Comparison of ENCODE assay signal across 32 cellular contexts in the genomic region with DNA sequence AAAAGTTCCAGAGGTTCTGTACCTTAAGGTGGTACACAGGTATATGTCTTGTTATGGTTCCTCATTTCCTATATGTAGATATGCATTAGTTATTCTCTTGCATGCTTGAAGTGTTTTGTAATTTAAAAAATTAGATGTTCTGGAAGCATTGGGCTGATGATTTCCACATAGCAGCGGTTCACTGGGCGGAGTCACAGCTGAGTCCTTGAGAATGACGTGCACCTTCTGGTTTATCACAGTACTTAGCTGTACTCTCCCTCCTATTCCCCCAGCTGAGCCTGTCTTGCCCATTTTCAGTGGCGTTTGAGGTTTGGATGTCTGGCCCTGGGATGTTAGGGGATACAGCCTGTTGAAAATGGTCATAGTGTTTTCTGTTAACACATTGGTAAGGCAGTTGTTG.
DNase-seq lines count a peak whose midpoint lies in the region; ATAC-seq, FAIRE-seq and TF ChIP-seq lines count a peak whose summit lies in the region.
"Had no signal": no experiment of that assay in that cellular context is flagged by ENCODE, and none has a peak within 500 bp of the region (broad histone marks: within the 10 kb centered on the region; RNA-seq: fewer than 3 reads in every experiment).

No MANE protein-coding gene starts in this region.

- H3K9me3 ChIP-seq in HepG2 (ENCODE audit: low read length), result no peaks in the 10 kb centered on the region
- H3K9me3 ChIP-seq in right lobe of liver, result no peaks in the 10 kb centered on the region
- no peaks in the 10 kb centered on the region for H3K9me3 ChIP-seq in right cardiac atrium (ENCODE audit: control insufficient read depth, low read length)
- no peaks in the 10 kb centered on the region for H3K9me3 ChIP-seq in tibial artery
- H3K9me3 ChIP-seq: A549, gastrocnemius medialis, suprapubic skin, vagina had no signal

- DNase-seq in HepG2 (ENCODE audit: low spot score) (no peak), right lobe of liver (no peak), epithelial cell of esophagus (ENCODE audit: low read depth) (peak; percentile 2), right cardiac atrium (peak in 2 of 3 donors; percentile 24 to 66), type B pancreatic cell (ENCODE audit: extremely low spot score, unreplicated experiment) (no peak), tibial artery (no peak)
- DNase-seq in activated naive CD4-positive, alpha-beta T cell treated with anti-CD3 and anti-CD28 coated beads, Interleukin-2, amount 10 ng/mL, durations not matched to agents 7 days and 5 days, result no peak
- DNase-seq in activated T-helper 1 cell treated with anti-CD3 and anti-CD28 coated beads, Interleukin-12 subunit alpha, Interleukin-12 subunit beta, Interleukin-2, Interleukin-4 antibody, amounts not matched to agents 30 ng/mL and 10 ng/mL and 1 ng/mL, durations not matched to agents 14 hours and 24 hours and 36 hours (ENCODE audit: low spot score), result no peak
- DNase-seq: activated CD4-positive, alpha-beta T cell treated with anti-CD3 and anti-CD28 coated beads, Interleukin-2, amount 10 ng/mL, durations not matched to agents 24 days and 14 days; activated naive CD4-positive, alpha-beta T cell treated with Interleukin-2 at 50 U/mL for 16 hours; activated T-cell treated with anti-CD3 and anti-CD28 coated beads, Interleukin-2, amount 50 U/mL, for 48 hours; amygdala; CD8-positive, alpha-beta T cell; gastrocnemius medialis; hippocampal formation; left colon; NCI-H2081; NCI-H345; NCI-H774; PC-9; SIG-M5; stimulated activated CD4-positive, alpha-beta T cell treated with anti-CD3 and anti-CD28 coated beads, Interleukin-15, amount 100 ng/mL, for 24 hours; stimulated activated naive B cell treated with anti-CD40 and anti-IgM and Interleukin-4, amounts not matched to agents 10 μg/mL and 1 μg/mL and 100 μg/mL, for 72 hours; SW 1271; T1000 had no signal

- TF ChIP-seq RAD21 in HepG2 (CRISPR knock-in tag; IDR thresholded peaks at IDR 0.05), result no peak

- no peak overlapping the region for H3K9ac ChIP-seq in HepG2 (ENCODE audit: insufficient read depth, low read depth, low read length)
- H3K9ac ChIP-seq: neural progenitor cell had no signal

- H3K36me3 ChIP-seq in HepG2 (replicated peaks in 1 of 2; ENCODE audit: control insufficient read depth in 1 of 2, insufficient read depth in 2 of 2, low read length in 2 of 2) (no peaks in the 10 kb centered on the region), right lobe of liver (no peaks in the 10 kb centered on the region), tibial artery (peaks cover 0 to 6% (median 0%) of the 10 kb centered on the region in 3 donors)
- H3K36me3 ChIP-seq: gastrocnemius medialis, neural progenitor cell, suprapubic skin, vagina had no signal

- H3K36me3 Mint-ChIP-seq in activated naive CD4-positive, alpha-beta T cell treated with anti-CD3 and anti-CD28 coated beads, Interleukin-2, amount 10 ng/mL, durations not matched to agents 7 days and 5 days, result no peaks in the 10 kb centered on the region
- no peaks in the 10 kb centered on the region for H3K36me3 Mint-ChIP-seq in activated T-helper 1 cell treated with anti-CD3 and anti-CD28 coated beads, Interleukin-12 subunit alpha, Interleukin-12 subunit beta, Interleukin-2, Interleukin-4 antibody, amounts not matched to agents 30 ng/mL and 10 ng/mL and 1 ng/mL, durations not matched to agents 14 hours and 24 hours and 36 hours (ENCODE audit: low read depth)
- peaks cover 6% of the 10 kb centered on the region for H3K36me3 Mint-ChIP-seq in type B pancreatic cell
- H3K36me3 Mint-ChIP-seq: neural progenitor cell had no signal

- 75% methylated on average over 4 of the region's 4 CpGs for WGBS in HepG2 (ENCODE audit: low lambda C conversion rate)
- WGBS in right lobe of liver (ENCODE audit: insufficient coverage, low coverage, low lambda C conversion rate, missing lambda C conversion rate), result 90% methylated on average over 2 of the region's 4 CpGs
- 77% methylated on average over 4 of the region's 4 CpGs for WGBS in right cardiac atrium

- no peak overlapping the region for H3K4me2 ChIP-seq in HepG2 (ENCODE audit: low read depth, low read length)
- H3K4me2 ChIP-seq: A549, neural progenitor cell, PC-9 had no signal

- H3K27me3 ChIP-seq in HepG2 (ENCODE audit: control insufficient read depth in 1 of 2, insufficient read depth in 2 of 2, low read length in 2 of 2) (no peaks in the 10 kb centered on the region), right lobe of liver (no peaks in the 10 kb centered on the region), right cardiac atrium (ENCODE audit: control insufficient read depth, insufficient read depth) (no peaks in the 10 kb centered on the region), tibial artery (no peaks in the 10 kb centered on the region)
- H3K27me3 ChIP-seq: gastrocnemius medialis, neural progenitor cell, suprapubic skin, vagina had no signal

- H3K27ac ChIP-seq in HepG2 (ENCODE audit: extremely low read length, insufficient read depth, low read length) (no peak overlapping the region), right lobe of liver (no peak overlapping the region), right cardiac atrium (ENCODE audit: low read length) (no peak overlapping the region), tibial artery (no peak overlapping the region)
- H3K27ac ChIP-seq: A549, gastrocnemius medialis, neural progenitor cell, PC-9, suprapubic skin, vagina had no signal

- intact Hi-C loops in HepG2 (cut with micrococcal nuclease; ENCODE audit: unreplicated experiment), result no loop called here
- intact Hi-C loops in right lobe of liver (cut with DNase I), result no loop called here
- intact Hi-C loops in right cardiac atrium (cut with DNase I), result no loop called here
- intact Hi-C loops in activated T-helper 1 cell treated with anti-CD3 and anti-CD28 coated beads, Interleukin-12 subunit alpha, Interleukin-12 subunit beta, Interleukin-2, Interleukin-4 antibody, amounts not matched to agents 30 ng/mL and 10 ng/mL and 1 ng/mL, durations not matched to agents 14 hours and 24 hours and 36 hours (cut with micrococcal nuclease), result no loop called here
- intact Hi-C loops in tibial artery (cut with DNase I; ENCODE audit: low total_unique reads), result no loop called here

- H3K27me3 Mint-ChIP-seq in activated naive CD4-positive, alpha-beta T cell treated with anti-CD3 and anti-CD28 coated beads, Interleukin-2, amount 10 ng/mL, durations not matched to agents 7 days and 5 days, result no peaks in the 10 kb centered on the region
- no peaks in the 10 kb centered on the region for H3K27me3 Mint-ChIP-seq in activated T-helper 1 cell treated with anti-CD3 and anti-CD28 coated beads, Interleukin-12 subunit alpha, Interleukin-12 subunit beta, Interleukin-2, Interleukin-4 antibody, amounts not matched to agents 30 ng/mL and 10 ng/mL and 1 ng/mL, durations not matched to agents 14 hours and 24 hours and 36 hours (ENCODE audit: insufficient read depth)
- no peaks in the 10 kb centered on the region for H3K27me3 Mint-ChIP-seq in type B pancreatic cell
- H3K27me3 Mint-ChIP-seq: activated CD4-positive, alpha-beta T cell treated with anti-CD3 and anti-CD28 coated beads, Interleukin-2, amount 10 ng/mL, durations not matched to agents 24 days and 14 days; B cell; memory B cell; stimulated activated naive B cell treated with anti-CD40 and anti-IgM and Interleukin-4, amounts not matched to agents 10 μg/mL and 1 μg/mL and 100 μg/mL, for 72 hours had no signal

- H3K27ac Mint-ChIP-seq in activated naive CD4-positive, alpha-beta T cell treated with anti-CD3 and anti-CD28 coated beads, Interleukin-2, amount 10 ng/mL, durations not matched to agents 7 days and 5 days, result no peak overlapping the region
- H3K27ac Mint-ChIP-seq in activated T-helper 1 cell treated with anti-CD3 and anti-CD28 coated beads, Interleukin-12 subunit alpha, Interleukin-12 subunit beta, Interleukin-2, Interleukin-4 antibody, amounts not matched to agents 30 ng/mL and 10 ng/mL and 1 ng/mL, durations not matched to agents 14 hours and 24 hours and 36 hours, result no peak overlapping the region
- H3K27ac Mint-ChIP-seq in type B pancreatic cell, result no peak overlapping the region
- H3K27ac Mint-ChIP-seq: activated CD4-positive, alpha-beta T cell treated with anti-CD3 and anti-CD28 coated beads, Interleukin-2, amount 10 ng/mL, durations not matched to agents 24 days and 14 days; B cell; CD8-positive, alpha-beta T cell; memory B cell; neural progenitor cell; stimulated activated naive B cell treated with anti-CD40 and anti-IgM and Interleukin-4, amounts not matched to agents 10 μg/mL and 1 μg/mL and 100 μg/mL, for 72 hours had no signal

- POLR2A ChIA-PET in HepG2 (lab: Yijun Ruan, JAX), result no interaction called here

- H4K20me1 ChIP-seq in HepG2 (ENCODE audit: insufficient read depth, low read length), result no peaks in the 10 kb centered on the region

- H3K4me1 ChIP-seq in HepG2 (ENCODE audit: insufficient read depth, low read length), result no peaks in the 10 kb centered on the region
- H3K4me1 ChIP-seq in right lobe of liver, result no peaks in the 10 kb centered on the region
- H3K4me1 ChIP-seq in right cardiac atrium (ENCODE audit: control insufficient read depth, insufficient read depth, low read length), result no peaks in the 10 kb centered on the region
- H3K4me1 ChIP-seq in tibial artery, result no peaks in the 10 kb centered on the region
- H3K4me1 ChIP-seq: A549, gastrocnemius medialis, neural progenitor cell had no signal

- TF ChIP-seq CTCF in HepG2 (CRISPR knock-in tag; IDR thresholded peaks at IDR 0.05) (no peak), right lobe of liver (IDR thresholded peaks at IDR 0.05) (no peak), epithelial cell of esophagus (IDR thresholded peaks at IDR 0.05; ENCODE audit: insufficient read depth, low read depth, low read length, missing control alignments) (no peak), type B pancreatic cell (conservative IDR thresholded peaks at IDR 0.05) (no peak), tibial artery (IDR thresholded peaks at IDR 0.05) (no peak)

- no peak overlapping the region for H3K4me3 ChIP-seq in HepG2 (replicated peaks in 1 of 3; ENCODE audit: insufficient read depth in 1 of 3, low read depth in 2 of 3, low read length in 3 of 3)
- H3K4me3 ChIP-seq in right lobe of liver, result no peak overlapping the region
- no peak overlapping the region for H3K4me3 ChIP-seq in epithelial cell of esophagus (ENCODE audit: low read length)
- H3K4me3 ChIP-seq in right cardiac atrium (ENCODE audit: low read length), result no peak overlapping the region
- no peak overlapping the region for H3K4me3 ChIP-seq in tibial artery
- H3K4me3 ChIP-seq: A549, gastrocnemius medialis, neural progenitor cell, PC-9, suprapubic skin, vagina had no signal

- H3K4me1 Mint-ChIP-seq in activated naive CD4-positive, alpha-beta T cell treated with anti-CD3 and anti-CD28 coated beads, Interleukin-2, amount 10 ng/mL, durations not matched to agents 7 days and 5 days, result no peaks in the 10 kb centered on the region
- H3K4me1 Mint-ChIP-seq in activated T-helper 1 cell treated with anti-CD3 and anti-CD28 coated beads, Interleukin-12 subunit alpha, Interleukin-12 subunit beta, Interleukin-2, Interleukin-4 antibody, amounts not matched to agents 30 ng/mL and 10 ng/mL and 1 ng/mL, durations not matched to agents 14 hours and 24 hours and 36 hours (ENCODE audit: low read depth), result no peaks in the 10 kb centered on the region
- peaks cover 14% of the 10 kb centered on the region for H3K4me1 Mint-ChIP-seq in type B pancreatic cell (ENCODE audit: unreplicated experiment)
- H3K4me1 Mint-ChIP-seq: activated CD4-positive, alpha-beta T cell treated with anti-CD3 and anti-CD28 coated beads, Interleukin-2, amount 10 ng/mL, durations not matched to agents 24 days and 14 days; neural progenitor cell had no signal

- no TSS peak for BruUV-seq in HepG2 (replicated peaks; lab: Mats Ljungman, UMichigan)

- CTCF ChIA-PET in HepG2 (lab: Yijun Ruan, JAX; ENCODE audit: low intra/inter-chr PET ratio, low total read pairs), result interaction anchor here (0.7 kb wide), 1 partner anchor 14 kb away, joined by 3 read pairs; no protein-coding TSS in a partner anchor
- CTCF ChIA-PET in activated naive CD4-positive, alpha-beta T cell treated with anti-CD3 and anti-CD28 coated beads, Interleukin-2, amount 10 ng/mL, durations not matched to agents 7 days and 5 days (lab: Charles Lee), result no interaction called here

- TF ChIP-seq POLR2A in HepG2 (IDR thresholded peaks at IDR 0.05; ENCODE audit: insufficient read depth in 1 of 2, low read depth in 2 of 2, low read length in 2 of 2), result no peak
- no peak for TF ChIP-seq POLR2A in right lobe of liver (IDR thresholded peaks at IDR 0.05)

- H2AFZ ChIP-seq in HepG2 (ENCODE audit: low read length), result no peak overlapping the region
- H2AFZ ChIP-seq: neural progenitor cell, PC-9 had no signal

- TF ChIP-seq EP300 in HepG2 (IDR thresholded peaks at IDR 0.05; ENCODE audit: low read depth in 2 of 2, low read length in 2 of 2) (no peak), HepG2 (CRISPR knock-in tag; IDR thresholded peaks at IDR 0.05; ENCODE audit: borderline replicate concordance) (no peak)

- no peak for ATAC-seq in HepG2
- no peak for ATAC-seq in right lobe of liver
- ATAC-seq in right cardiac atrium, result peak in 1 of 2 donors; percentile 43
- ATAC-seq: A549; CD8-positive, alpha-beta T cell; gastrocnemius medialis; left colon; stimulated activated naive B cell treated with anti-CD40 and anti-IgM and Interleukin-4, amounts not matched to agents 10 μg/mL and 1 μg/mL and 100 μg/mL, for 72 hours had no signal

- no peaks in the 10 kb centered on the region for H3K9me3 Mint-ChIP-seq in activated naive CD4-positive, alpha-beta T cell treated with anti-CD3 and anti-CD28 coated beads, Interleukin-2, amount 10 ng/mL, durations not matched to agents 7 days and 5 days
- H3K9me3 Mint-ChIP-seq in activated T-helper 1 cell treated with anti-CD3 and anti-CD28 coated beads, Interleukin-12 subunit alpha, Interleukin-12 subunit beta, Interleukin-2, Interleukin-4 antibody, amounts not matched to agents 30 ng/mL and 10 ng/mL and 1 ng/mL, durations not matched to agents 14 hours and 24 hours and 36 hours, result no peaks in the 10 kb centered on the region
- no peaks in the 10 kb centered on the region for H3K9me3 Mint-ChIP-seq in type B pancreatic cell
- H3K9me3 Mint-ChIP-seq: activated CD4-positive, alpha-beta T cell treated with anti-CD3 and anti-CD28 coated beads, Interleukin-2, amount 10 ng/mL, durations not matched to agents 24 days and 14 days; CD8-positive, alpha-beta T cell; memory B cell; neural progenitor cell; stimulated activated naive B cell treated with anti-CD40 and anti-IgM and Interleukin-4, amounts not matched to agents 10 μg/mL and 1 μg/mL and 100 μg/mL, for 72 hours had no signal

- no peak overlapping the region for H3K4me3 Mint-ChIP-seq in activated naive CD4-positive, alpha-beta T cell treated with anti-CD3 and anti-CD28 coated beads, Interleukin-2, amount 10 ng/mL, durations not matched to agents 7 days and 5 days
- no peak overlapping the region for H3K4me3 Mint-ChIP-seq in activated T-helper 1 cell treated with anti-CD3 and anti-CD28 coated beads, Interleukin-12 subunit alpha, Interleukin-12 subunit beta, Interleukin-2, Interleukin-4 antibody, amounts not matched to agents 30 ng/mL and 10 ng/mL and 1 ng/mL, durations not matched to agents 14 hours and 24 hours and 36 hours
- no peak overlapping the region for H3K4me3 Mint-ChIP-seq in type B pancreatic cell
- H3K4me3 Mint-ChIP-seq: activated CD4-positive, alpha-beta T cell treated with anti-CD3 and anti-CD28 coated beads, Interleukin-2, amount 10 ng/mL, durations not matched to agents 24 days and 14 days; B cell; CD8-positive, alpha-beta T cell; memory B cell; neural progenitor cell; stimulated activated naive B cell treated with anti-CD40 and anti-IgM and Interleukin-4, amounts not matched to agents 10 μg/mL and 1 μg/mL and 100 μg/mL, for 72 hours had no signal

- no peak for FAIRE-seq in HepG2 (lab: Jason Lieb, UNC)
- FAIRE-seq: A549, H1 had no signal

- no peaks in the 10 kb centered on the region for H3K79me2 ChIP-seq in HepG2 (ENCODE audit: insufficient read depth, low read length)

- in situ Hi-C loops in HepG2 (cut with HindIII; ENCODE audit: extremely low pct_ligation_motif_present, low pct_unique_long_range_greater_than_20kb), result no loop called here

Comparison
In these comparisons a context has a peak if more than half of its experiments do, and no peak if none do; other contexts are left out.
1. DNase-seq: peak in epithelial cell of esophagus (single experiment) and right cardiac atrium (2 of 3); none in HepG2 (single experiment), right lobe of liver (0 of 3), activated naive CD4-positive, alpha-beta T cell treated with anti-CD3 and anti-CD28 coated beads, Interleukin-2, amount 10 ng/mL, durations not matched to agents 7 days and 5 days (single experiment), activated T-helper 1 cell treated with anti-CD3 and anti-CD28 coated beads, Interleukin-12 subunit alpha, Interleukin-12 subunit beta, Interleukin-2, Interleukin-4 antibody, amounts not matched to agents 30 ng/mL and 10 ng/mL and 1 ng/mL, durations not matched to agents 14 hours and 24 hours and 36 hours (single experiment), type B pancreatic cell (single experiment) and tibial artery (0 of 2).